ENCODE assay signal across 29 cellular contexts in the genomic region with DNA sequence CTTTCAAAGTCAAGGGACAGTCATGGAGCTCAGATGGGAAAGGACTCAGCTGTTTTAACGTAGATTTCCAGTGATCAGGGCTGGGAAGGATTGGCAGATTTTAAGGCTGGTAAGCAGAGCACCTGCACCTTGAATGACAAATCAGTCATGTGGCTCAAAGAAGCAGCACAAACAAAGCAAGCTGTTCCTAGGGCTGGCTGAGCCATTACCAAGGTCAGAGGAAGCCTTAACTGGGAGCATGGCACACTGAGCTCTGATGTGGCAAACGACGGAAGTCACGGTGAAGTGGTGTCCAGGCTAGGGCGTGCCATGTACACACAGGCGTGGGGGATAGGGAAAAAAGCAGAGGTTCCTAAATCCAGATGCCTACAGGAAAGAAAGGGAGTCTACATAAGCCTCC.
"Had no signal": no experiment of that assay in that cellular context is flagged by ENCODE, and none has a peak within 500 bp of the region (broad histone marks: within the 10 kb centered on the region; RNA-seq: fewer than 3 reads in every experiment).

No MANE protein-coding gene starts in this region.

- H3K4me1 ChIP-seq: breast epithelium, colonic mucosa, heart left ventricle, spleen, upper lobe of left lung had no signal

- H3K36me3 ChIP-seq: breast epithelium, colonic mucosa, heart left ventricle, spleen, upper lobe of left lung had no signal

- H3K27me3 ChIP-seq: breast epithelium, colonic mucosa, heart left ventricle, spleen, upper lobe of left lung had no signal

- DNase-seq: activated B cell treated with CpG ODN at 0.5 μM for 24 hours; activated CD4-positive, alpha-beta T cell treated with anti-CD3 and anti-CD28 coated beads for 36 hours; activated CD4-positive, alpha-beta T cell treated with anti-CD3 and anti-CD28 coated beads, Interleukin-2, amount 50 U/mL, for 4 hours; activated CD8-positive, alpha-beta memory T cell treated with anti-CD3 and anti-CD28 coated beads for 24 hours; activated CD8-positive, alpha-beta memory T cell treated with anti-CD3 and anti-CD28 coated beads, Interleukin-2, amount 50 U/mL, for 4 hours; activated naive CD4-positive, alpha-beta T cell treated with Interleukin-2 at 50 U/mL for 16 hours; activated naive CD8-positive, alpha-beta T cell treated with anti-CD3 and anti-CD28 coated beads for 36 hours; activated T-cell treated with anti-CD3 and anti-CD28 coated beads, Interleukin-2, amount 50 U/mL, for 24 hours; colonic mucosa; dorsolateral prefrontal cortex; effector memory CD8-positive, alpha-beta T cell; foreskin melanocyte; heart left ventricle; left colon; mesenchymal stem cell; nephron progenitor cell; nucleus accumbens; retina; spleen; stimulated activated CD4-positive, alpha-beta T cell treated with anti-CD3 and anti-CD28 coated beads, Interleukin-4, amount 100 ng/mL, for 1 hour; stimulated activated naive CD4-positive, alpha-beta T cell treated with Interleukin-2 at 50 U/mL for 16 hours; T-helper 17 cell; upper lobe of left lung had no signal

- H3K27ac ChIP-seq: breast epithelium, colonic mucosa, dorsolateral prefrontal cortex, heart left ventricle, spleen, upper lobe of left lung had no signal

- ATAC-seq: activated CD4-positive, alpha-beta T cell treated with anti-CD3 and anti-CD28 coated beads for 36 hours; activated T-helper 17 cell treated with anti-CD3 and anti-CD28 coated beads, Interleukin-2, amount 50 U/mL, for 72 hours; effector memory CD8-positive, alpha-beta T cell; esophagus mucosa; heart left ventricle; left colon; T-helper 17 cell had no signal

- H3K4me3 ChIP-seq: breast epithelium, colonic mucosa, dorsolateral prefrontal cortex, heart left ventricle, spleen, upper lobe of left lung had no signal

- H3K9me3 ChIP-seq: breast epithelium, colonic mucosa, heart left ventricle, spleen, upper lobe of left lung had no signal

- FAIRE-seq: astrocyte, endothelial cell of umbilical vein, keratinocyte had no signal
